10 cellular contexts compared by ENCODE assay signal in genomic region chr1:225768662-225769426, GRCh38. TPM values are rescaled to one million over a fixed set of nuclear protein-coding genes. Genes with fewer than 3 reads are reported as not detected.
DNase-seq lines count a peak whose midpoint lies in the region; ATAC-seq and TF ChIP-seq lines count a peak whose summit lies in the region.
"Had no signal": no experiment of that assay in that cellular context is flagged by ENCODE, and none has a peak within 500 bp of the region (broad histone marks: within the 10 kb centered on the region; RNA-seq: fewer than 3 reads in every experiment).

No MANE protein-coding gene starts in this region.

- H3K9me3 ChIP-seq in heart right ventricle, result no peaks in the 10 kb centered on the region
- no peaks in the 10 kb centered on the region for H3K9me3 ChIP-seq in SJCRH30 (replicated peaks)
- no peaks in the 10 kb centered on the region for H3K9me3 ChIP-seq in left lung
- H3K9me3 ChIP-seq in upper lobe of right lung, result no peaks in the 10 kb centered on the region
- H3K9me3 ChIP-seq: gastroesophageal sphincter had no signal

- 79 to 85% methylated on average over 9 of the region's 9 CpGs for WGBS in heart right ventricle, 2 donors

- H3K27me3 ChIP-seq in heart right ventricle (no peaks in the 10 kb centered on the region), SJCRH30 (no peaks in the 10 kb centered on the region), left lung (no peaks in the 10 kb centered on the region), upper lobe of right lung (no peaks in the 10 kb centered on the region)
- H3K27me3 ChIP-seq: gastroesophageal sphincter had no signal

- H3K4me3 ChIP-seq in heart right ventricle (no peak overlapping the region), SJCRH30 (no peak overlapping the region), left lung (no peak overlapping the region), upper lobe of right lung (no peak overlapping the region)
- H3K4me3 ChIP-seq: gastroesophageal sphincter had no signal

- ATAC-seq in heart right ventricle (no peak), left cardiac atrium (no peak), left lung (peak; percentile 6), upper lobe of right lung (no peak), HG02938 (IDR thresholded peaks at IDR 0.05; ENCODE audit: unreplicated experiment) (no peak)
- ATAC-seq: gastroesophageal sphincter had no signal

- no peaks in the 10 kb centered on the region for H3K36me3 ChIP-seq in heart right ventricle
- H3K36me3 ChIP-seq in SJCRH30, result no peaks in the 10 kb centered on the region
- no peaks in the 10 kb centered on the region for H3K36me3 ChIP-seq in left lung
- H3K36me3 ChIP-seq in upper lobe of right lung, result no peaks in the 10 kb centered on the region
- H3K36me3 ChIP-seq: gastroesophageal sphincter had no signal

- DNase-seq in heart right ventricle (no peak), left cardiac atrium (no peak), SJCRH30 (peak; percentile 56 to 81), left lung (no peak), upper lobe of right lung (no peak)
- DNase-seq in activated CD4-positive, alpha-beta T cell treated with anti-CD3 and anti-CD28 coated beads, Interleukin-2, amount 50 U/mL, for 4 hours, result no peak
- DNase-seq in activated CD4-positive, alpha-beta T cell treated with anti-CD3 and anti-CD28 coated beads for 1 hour, result no peak
- DNase-seq: effector CD4-positive, alpha-beta T cell had no signal

- peaks cover 25 to 88% (median 62%) of the 10 kb centered on the region in 9 donors for H3K4me1 ChIP-seq in heart right ventricle
- H3K4me1 ChIP-seq in SJCRH30, result peaks cover 69% of the 10 kb centered on the region
- peaks cover 26 to 44% of the 10 kb centered on the region in 2 donors for H3K4me1 ChIP-seq in left lung
- H3K4me1 ChIP-seq in upper lobe of right lung, result peaks cover 54% of the 10 kb centered on the region

- H3K27ac ChIP-seq in heart right ventricle (peak overlapping the region in 9 of 10 donors; percentile 68 to 89 (median 77)), SJCRH30 (peak overlapping the region; percentile 92), left lung (peak overlapping the region in 1 of 2 donors; percentile 29), upper lobe of right lung (peak overlapping the region; percentile 75)

- TF ChIP-seq CTCF in heart right ventricle (IDR thresholded peaks at IDR 0.05) (no peak), left lung (IDR thresholded peaks at IDR 0.05) (no peak), upper lobe of right lung (IDR thresholded peaks at IDR 0.05) (no peak)

- intact Hi-C loops in heart right ventricle (cut with DNase I), result loop anchor here in 3 of 10 donors (5.0 to 10.0 kb wide), 3 partner anchors 112 to 202 kb away; partner anchors contain the start of gene ENAH (in 1 of the 3)
- intact Hi-C loops in left cardiac atrium (cut with DNase I), result loop anchor here in 1 of 2 donors (5.0 kb wide), 2 partner anchors 77 to 117 kb away; partner anchors contain the start of gene ENAH
- intact Hi-C loops in left lung (cut with DNase I), result loop anchor here in 1 of 2 donors (10.0 kb wide), 1 partner anchor 114 kb away; the partner anchor contains the start of gene ENAH
- intact Hi-C loops in upper lobe of right lung (cut with DNase I), result no loop called here

RNA-seq across cellular contexts. Expression of gene SRP9, which starts 8.8 kb away (rescaled TPM):
- total RNA-seq in heart right ventricle, result 100 to 1,000 TPM; 165 to 199 (median 175) TPM
- 100 to 1,000 TPM; 121 to 153 TPM for polyA plus RNA-seq in heart right ventricle
- 100 to 1,000 TPM; 189 to 200 TPM for total RNA-seq in left cardiac atrium
- 618 and 654 TPM in 2 replicates for total RNA-seq in SJCRH30 (2014; rRNA removed; shearing (Covaris generic))
- total RNA-seq in left lung, result 100 to 1,000 TPM; 195 to 204 TPM
- total RNA-seq in upper lobe of right lung, result 157 TPM

RNA-seq across cellular contexts. Expression of gene EPHX1, which starts 41.1 kb away (rescaled TPM):
- total RNA-seq in heart right ventricle, result 10 to 100 TPM; 34.9 to 80.8 (median 48.4) TPM
- 10 to 100 TPM; 31.5 to 38.2 TPM for polyA plus RNA-seq in heart right ventricle
- total RNA-seq in left cardiac atrium, result 100 to 1,000 TPM in 1 of 2 donors, 10 to 100 TPM in 1; 59.6 to 126 TPM
- 6.3 and 7.2 TPM in 2 replicates for total RNA-seq in SJCRH30 (2014; rRNA removed; shearing (Covaris generic))
- 100 to 1,000 TPM; 116 to 305 TPM for total RNA-seq in left lung
- total RNA-seq in upper lobe of right lung, result 245 TPM

Comparison
In these comparisons a context has a peak if more than half of its experiments do, and no peak if none do; other contexts are left out.
1. DNase-seq: peak in SJCRH30 (2 of 2); none in heart right ventricle (0 of 2), left cardiac atrium (single experiment), left lung (0 of 2), upper lobe of right lung (single experiment), activated CD4-positive, alpha-beta T cell treated with anti-CD3 and anti-CD28 coated beads, Interleukin-2, amount 50 U/mL, for 4 hours (0 of 2) and activated CD4-positive, alpha-beta T cell treated with anti-CD3 and anti-CD28 coated beads for 1 hour (single experiment).